ENCODE assay signal across 8 cellular contexts in genomic region chr6:26284537-26285142, GRCh38.
DNase-seq lines count a peak whose midpoint lies in the region; ATAC-seq and TF ChIP-seq lines count a peak whose summit lies in the region.

No MANE protein-coding gene starts in this region.

- peak; percentile 89 for DNase-seq in NCI-H748 (lab: John Stamatoyannopoulos, UW; ENCODE audit: unreplicated experiment)
- no peak for DNase-seq in NCI-H748 treated with DMSO at 0.1 percent for 48 hours (lab: John Stamatoyannopoulos, UW)
- DNase-seq in NOMO-1 treated with dmso at 0.1 percent for 144 hours (lab: John Stamatoyannopoulos, UW; ENCODE audit: unreplicated experiment) = peak; percentile 34
- DNase-seq in activated effector memory CD4-positive, alpha-beta T cell treated with anti-CD3 and anti-CD28 coated beads, Interleukin-2, amount 50 U/mL, for 16 hours = peak; percentile 82
- DNase-seq in foreskin fibroblast = peak in 1 of 2 donors; percentile 77
- DNase-seq in HuH-7.5 (ENCODE audit: low spot score) = no peak

- H3K4me1 ChIP-seq in neutrophil (ENCODE audit: control insufficient read depth in 1 of 2, insufficient read depth in 1 of 2, low read depth in 1 of 2, low read length in 1 of 2) = peaks cover 34 to 48% of the 10 kb centered on the region in 2 experiments

- no peaks in the 10 kb centered on the region for H3K27me3 ChIP-seq in neutrophil

- H3K9me3 ChIP-seq in neutrophil = peaks cover 5% of the 10 kb centered on the region

- peaks cover 9% of the 10 kb centered on the region for H3K36me3 ChIP-seq in neutrophil

- H3K27ac ChIP-seq in neutrophil = peak overlapping the region; percentile 88

- H3K4me3 ChIP-seq in foreskin fibroblast (ENCODE audit: low read depth in 1 of 2, low read length in 2 of 2) = peak overlapping the region; percentile 70 to 82
- H3K4me3 ChIP-seq in neutrophil (ENCODE audit: low read depth in 1 of 2, low read length in 1 of 2) = peak overlapping the region; percentile 74 to 80

- ATAC-seq in GM19328 (IDR thresholded peaks at IDR 0.05; ENCODE audit: unreplicated experiment) = no peak

- no peak for TF ChIP-seq CTCF in foreskin fibroblast (IDR thresholded peaks at IDR 0.05; ENCODE audit: low read depth, low read length)
- no peak for TF ChIP-seq CTCF in neutrophil (IDR thresholded peaks at IDR 0.05)

Comparison
In these comparisons a context has a peak if more than half of its experiments do, and no peak if none do; other contexts are left out.
1. DNase-seq: peak in NCI-H748 (single experiment), NOMO-1 treated with dmso at 0.1 percent for 144 hours (single experiment) and activated effector memory CD4-positive, alpha-beta T cell treated with anti-CD3 and anti-CD28 coated beads, Interleukin-2, amount 50 U/mL, for 16 hours (single experiment); none in NCI-H748 treated with DMSO at 0.1 percent for 48 hours (single experiment) and HuH-7.5 (single experiment).